9 cellular contexts compared by ENCODE assay signal in genomic region chr5:61055434-61056006, GRCh38.
A peak's percentile ranks its signal among the peaks of the same experiment; 100 is the strongest.
DNase-seq lines count a peak whose midpoint lies in the region; ATAC-seq, FAIRE-seq and TF ChIP-seq lines count a peak whose summit lies in the region.
"Had no signal": no experiment of that assay in that cellular context is flagged by ENCODE, and none has a peak within 500 bp of the region (broad histone marks: within the 10 kb centered on the region; RNA-seq: fewer than 3 reads in every experiment).

No MANE protein-coding gene starts in this region.

- intact Hi-C loops in kidney (cut with DNase I) (no loop called here), ovary (cut with DNase I) (no loop called here)

- H3K4me1 ChIP-seq in astrocyte (ENCODE audit: insufficient read depth, low read length) (peaks cover 28% of the 10 kb centered on the region), kidney (ENCODE audit: control insufficient read depth in 1 of 2, insufficient read depth in 1 of 2, low read depth in 1 of 2, low read length in 2 of 2) (no peaks in the 10 kb centered on the region), ovary (ENCODE audit: insufficient read depth) (no peaks in the 10 kb centered on the region)

- H3K9me3 Mint-ChIP-seq in HFFc6 (no peaks in the 10 kb centered on the region), astrocyte (ENCODE audit: unreplicated experiment) (no peaks in the 10 kb centered on the region)
- H3K9me3 Mint-ChIP-seq in activated T-helper 17 cell treated with anti-CD3 and anti-CD28 coated beads, Interleukin-2, amount 50 U/mL, for 72 hours: no peaks in the 10 kb centered on the region

- no peak overlapping the region for H3K4me3 ChIP-seq in astrocyte (ENCODE audit: insufficient read depth, low read depth, low read length)
- no peak overlapping the region for H3K4me3 ChIP-seq in kidney (ENCODE audit: low read length in 2 of 2)
- no peak overlapping the region for H3K4me3 ChIP-seq in ovary
- H3K4me3 ChIP-seq: skin epidermis had no signal

- H3K36me3 Mint-ChIP-seq in HFFc6 (ENCODE audit: low read depth) (no peaks in the 10 kb centered on the region), astrocyte (ENCODE audit: low read depth, unreplicated experiment) (no peaks in the 10 kb centered on the region)
- H3K36me3 Mint-ChIP-seq in activated T-helper 17 cell treated with anti-CD3 and anti-CD28 coated beads, Interleukin-2, amount 50 U/mL, for 72 hours (ENCODE audit: low read depth): no peaks in the 10 kb centered on the region

- H3K27ac ChIP-seq in astrocyte (ENCODE audit: low read depth, low read length) (no peak overlapping the region), kidney (ENCODE audit: low read depth in 2 of 2, low read length in 2 of 2) (no peak overlapping the region), ovary (no peak overlapping the region)
- H3K27ac ChIP-seq: skin epidermis had no signal

- H3K27me3 ChIP-seq in astrocyte (ENCODE audit: insufficient read depth, low read length) (no peaks in the 10 kb centered on the region), ovary (no peaks in the 10 kb centered on the region)

- FAIRE-seq in astrocyte (lab: Jason Lieb, UNC): peak; percentile 52
- FAIRE-seq in kidney (lab: Jason Lieb, UNC): peak; percentile 60

- no peak for TF ChIP-seq EP300 in ovary (IDR thresholded peaks at IDR 0.05)

- H4K20me1 ChIP-seq in astrocyte (ENCODE audit: insufficient read depth, low read length): no peaks in the 10 kb centered on the region

- no peaks in the 10 kb centered on the region for H3K79me2 ChIP-seq in astrocyte (ENCODE audit: insufficient read depth, low read length)

- H3K9ac ChIP-seq in astrocyte (ENCODE audit: low read length): no peak overlapping the region
- no peak overlapping the region for H3K9ac ChIP-seq in kidney (ENCODE audit: low read length in 2 of 2)

- DNase-seq in Daoy (ENCODE audit: low read depth) (peak; percentile 30), HFFc6 (peak; percentile 64), NCI-H345 (lab: John Stamatoyannopoulos, UW) (peak; percentile 46), astrocyte (ENCODE audit: low read depth) (peak; percentile 37), kidney (no peak), ovary (no peak), OCI-M2 (lab: John Stamatoyannopoulos, UW; ENCODE audit: unreplicated experiment) (no peak)

- H3K27me3 Mint-ChIP-seq in HFFc6 (ENCODE audit: insufficient read depth) (no peaks in the 10 kb centered on the region), astrocyte (ENCODE audit: low read depth, unreplicated experiment) (no peaks in the 10 kb centered on the region)
- no peaks in the 10 kb centered on the region for H3K27me3 Mint-ChIP-seq in activated T-helper 17 cell treated with anti-CD3 and anti-CD28 coated beads, Interleukin-2, amount 50 U/mL, for 72 hours

- H3K36me3 ChIP-seq in astrocyte (ENCODE audit: insufficient read depth, low read length): no peaks in the 10 kb centered on the region
- H3K36me3 ChIP-seq in kidney (ENCODE audit: control insufficient read depth in 1 of 2, insufficient read depth in 2 of 2, low read length in 2 of 2): no peaks in the 10 kb centered on the region
- H3K36me3 ChIP-seq in ovary: no peaks in the 10 kb centered on the region

- peak; percentile 79 for TF ChIP-seq CTCF in HFFc6 (IDR thresholded peaks at IDR 0.05)
- peak; percentile 75 for TF ChIP-seq CTCF in astrocyte (IDR thresholded peaks at IDR 0.05; ENCODE audit: insufficient read depth, low read depth, low read length)
- TF ChIP-seq CTCF in kidney (IDR thresholded peaks at IDR 0.05; ENCODE audit: borderline replicate concordance, extremely low read depth, insufficient read depth): peak; percentile 72
- no peak for TF ChIP-seq CTCF in ovary (IDR thresholded peaks at IDR 0.05)

- no peak overlapping the region for H3K4me3 Mint-ChIP-seq in HFFc6
- no peak overlapping the region for H3K4me3 Mint-ChIP-seq in astrocyte (ENCODE audit: unreplicated experiment)
- H3K4me3 Mint-ChIP-seq in activated T-helper 17 cell treated with anti-CD3 and anti-CD28 coated beads, Interleukin-2, amount 50 U/mL, for 72 hours: no peak overlapping the region

- H3K4me1 Mint-ChIP-seq in HFFc6 (ENCODE audit: low read depth) (peaks cover 46% of the 10 kb centered on the region), astrocyte (ENCODE audit: low read depth, unreplicated experiment) (peaks cover 20% of the 10 kb centered on the region)
- peaks cover 3% of the 10 kb centered on the region for H3K4me1 Mint-ChIP-seq in activated T-helper 17 cell treated with anti-CD3 and anti-CD28 coated beads, Interleukin-2, amount 50 U/mL, for 72 hours

- H3K27ac Mint-ChIP-seq in HFFc6 (no peak overlapping the region), astrocyte (ENCODE audit: unreplicated experiment) (no peak overlapping the region)
- H3K27ac Mint-ChIP-seq in activated T-helper 17 cell treated with anti-CD3 and anti-CD28 coated beads, Interleukin-2, amount 50 U/mL, for 72 hours: no peak overlapping the region

- H3K4me2 ChIP-seq in astrocyte (ENCODE audit: low read length): no peak overlapping the region

- H3K9me3 ChIP-seq in astrocyte (ENCODE audit: insufficient read depth, low read depth, low read length): no peaks in the 10 kb centered on the region
- no peaks in the 10 kb centered on the region for H3K9me3 ChIP-seq in kidney (ENCODE audit: control insufficient read depth in 1 of 2, low read length in 2 of 2)
- no peaks in the 10 kb centered on the region for H3K9me3 ChIP-seq in ovary

- ATAC-seq in activated T-helper 17 cell treated with anti-CD3 and anti-CD28 coated beads, Interleukin-2, amount 50 U/mL, for 72 hours (replicated peaks): no peak

- no peak overlapping the region for H2AFZ ChIP-seq in astrocyte (ENCODE audit: low read depth, low read length)

- no peak for TF ChIP-seq POLR2A in ovary (IDR thresholded peaks at IDR 0.05)

Comparison
In these comparisons a context has a peak if more than half of its experiments do, and no peak if none do; other contexts are left out.
1. DNase-seq: peak in Daoy (single experiment), HFFc6 (single experiment), NCI-H345 (single experiment) and astrocyte (single experiment); none in kidney (single experiment), ovary (0 of 5) and OCI-M2 (single experiment).
2. CTCF ChIP-seq: peak in HFFc6 (single experiment), astrocyte (single experiment) and kidney (single experiment); none in ovary (0 of 3).